In genomic region chr12:45586486-45586885, GRCh38 we compare ENCODE assay signal across 8 cellular contexts.
"Had no signal": no experiment of that assay in that cellular context is flagged by ENCODE, and none has a peak within 500 bp of the region (broad histone marks: within the 10 kb centered on the region; RNA-seq: fewer than 3 reads in every experiment).

No MANE protein-coding gene starts in this region.

- FAIRE-seq: H1, H54, HepG2 had no signal

- H3K4me3 ChIP-seq: GM23338 had no signal

- ATAC-seq: GM23338, HepG2 had no signal

- H3K4me3 Mint-ChIP-seq: GM23338, H9, IgD-negative memory B cell had no signal

- DNase-seq: H9, HCEC 1CT had no signal

- H3K27ac ChIP-seq: HL-60 had no signal

- H3K36me3 Mint-ChIP-seq: IgD-negative memory B cell had no signal

- H3K4me1 Mint-ChIP-seq: GM23338, H9, IgD-negative memory B cell had no signal

- H3K9me3 Mint-ChIP-seq: GM23338, IgD-negative memory B cell had no signal

- H3K27ac Mint-ChIP-seq: GM23338, IgD-negative memory B cell had no signal
